In genomic region chr6:33343953-33344611, GRCh38 we compare ENCODE assay signal across 9 cellular contexts. TPM values are rescaled to one million over a fixed set of nuclear protein-coding genes. Genes with fewer than 3 reads are reported as not detected.
A peak's percentile ranks its signal among the peaks of the same experiment; 100 is the strongest.
DNase-seq lines count a peak whose midpoint lies in the region; ATAC-seq and TF ChIP-seq lines count a peak whose summit lies in the region.
"Had no signal": no experiment of that assay in that cellular context is flagged by ENCODE, and none has a peak within 500 bp of the region (broad histone marks: within the 10 kb centered on the region; RNA-seq: fewer than 3 reads in every experiment).

No MANE protein-coding gene starts in this region.

- WGBS in mammary epithelial cell (ENCODE audit: low coverage, missing lambda C conversion rate): 90% methylated on average over 5 of the region's 6 CpGs

- H3K9ac ChIP-seq in mammary epithelial cell (ENCODE audit: insufficient read depth, low read length): no peak overlapping the region

- no peak overlapping the region for H3K27ac ChIP-seq in mammary epithelial cell (ENCODE audit: insufficient read depth, low read depth, low read length)

- H3K9me3 ChIP-seq in mammary epithelial cell (replicated peaks; ENCODE audit: insufficient read depth, low read length): no peaks in the 10 kb centered on the region

- peak; percentile 50 for ATAC-seq in HG03108 (IDR thresholded peaks at IDR 0.05; ENCODE audit: unreplicated experiment)
- ATAC-seq in activated CD8-positive, alpha-beta T cell treated with anti-CD3 and anti-CD28 coated beads, Interleukin-2, amount 10 ng/mL, durations not matched to agents 7 days and 5 days: peak; percentile 77
- ATAC-seq in HG03354 (IDR thresholded peaks at IDR 0.05; ENCODE audit: poor library complexity, severe bottlenecking, unreplicated experiment): no peak

- in situ Hi-C loops in mammary epithelial cell (cut with MboI; ENCODE audit: low sequenced_read_pairs in 2 of 2): no loop called here

- no peaks in the 10 kb centered on the region for H3K79me2 ChIP-seq in mammary epithelial cell (ENCODE audit: insufficient read depth, low read length)

- no peak overlapping the region for H2AFZ ChIP-seq in mammary epithelial cell (ENCODE audit: low read depth, low read length)

- no peaks in the 10 kb centered on the region for H3K27me3 ChIP-seq in mammary epithelial cell (ENCODE audit: insufficient read depth, low read length)

- CTCF ChIA-PET in activated CD8-positive, alpha-beta T cell treated with anti-CD3 and anti-CD28 coated beads, Interleukin-2, amount 10 ng/mL, durations not matched to agents 7 days and 5 days (lab: Charles Lee): interaction anchor here (0.9 to 3.5 kb wide), 13 partner anchors 8 to 235 kb away, joined by 3 to 36 read pairs (median 8); partner anchors contain the start of genes PFDN6, RGL2, RPS18 and VPS52
- CTCF ChIA-PET in MCF 10A (lab: Yijun Ruan, JAX): interaction anchor here (0.6 to 2.5 kb wide), 16 partner anchors 8 to 530 kb away, joined by 3 to 17 read pairs (median 4); partner anchors contain the start of genes KIFC1 and ZBTB22
- CTCF ChIA-PET in mammary epithelial cell (lab: Charles Lee; ENCODE audit: low non-redundant PET): no interaction called here

- H3K36me3 Mint-ChIP-seq in activated CD8-positive, alpha-beta T cell treated with anti-CD3 and anti-CD28 coated beads, Interleukin-2, amount 10 ng/mL, durations not matched to agents 7 days and 5 days (ENCODE audit: low read depth): peaks cover 2% of the 10 kb centered on the region
- H3K36me3 Mint-ChIP-seq in immature natural killer cell (no peaks in the 10 kb centered on the region), MCF 10A (ENCODE audit: insufficient read depth, unreplicated experiment) (no peaks in the 10 kb centered on the region)

- H3K4me2 ChIP-seq in mammary epithelial cell (ENCODE audit: insufficient read depth, low read depth, low read length): no peak overlapping the region

- H3K36me3 ChIP-seq in mammary epithelial cell (ENCODE audit: insufficient read depth, low read length): no peaks in the 10 kb centered on the region

- H3K27me3 Mint-ChIP-seq in activated CD8-positive, alpha-beta T cell treated with anti-CD3 and anti-CD28 coated beads, Interleukin-2, amount 10 ng/mL, durations not matched to agents 7 days and 5 days (ENCODE audit: low read depth): no peaks in the 10 kb centered on the region
- peaks cover 16 to 19% (median 18%) of the 10 kb centered on the region in 3 donors for H3K27me3 Mint-ChIP-seq in immature natural killer cell (ENCODE audit: low read depth in 3 of 3)
- H3K27me3 Mint-ChIP-seq in MCF 10A (ENCODE audit: insufficient read depth, unreplicated experiment): no peaks in the 10 kb centered on the region

- dilution Hi-C loops in mammary epithelial cell (cut with HindIII; ENCODE audit: low sequenced_read_pairs): no loop called here

- peaks cover 10% of the 10 kb centered on the region for H3K4me1 ChIP-seq in mammary epithelial cell (ENCODE audit: insufficient read depth, low read length)

- H3K4me3 ChIP-seq in GM08714 (ENCODE audit: low read length) (peak overlapping the region; percentile 21; the same call in 1 of the 2 replicates), mammary epithelial cell (replicated peaks in 1 of 3; ENCODE audit: insufficient read depth in 1 of 3, low read depth in 2 of 3, low read length in 3 of 3) (no peak overlapping the region)

- POLR2A ChIA-PET in activated CD8-positive, alpha-beta T cell treated with anti-CD3 and anti-CD28 coated beads, Interleukin-2, amount 10 ng/mL, durations not matched to agents 7 days and 5 days (lab: Charles Lee): interaction anchor here (0.6 to 3.2 kb wide), 16 partner anchors 9 to 1816 kb away, joined by 3 to 36 read pairs (median 6); partner anchors contain the start of genes B3GALT4, CUTA, PFDN6 and RPS18
- POLR2A ChIA-PET in MCF 10A (lab: Yijun Ruan, JAX): interaction anchor here (0.7 to 2.2 kb wide), 7 partner anchors 10 to 370 kb away, joined by 3 to 10 read pairs (median 4); partner anchors contain the start of genes PFDN6 and WDR46

- peak overlapping the region; percentile 94 for H3K27ac Mint-ChIP-seq in activated CD8-positive, alpha-beta T cell treated with anti-CD3 and anti-CD28 coated beads, Interleukin-2, amount 10 ng/mL, durations not matched to agents 7 days and 5 days
- H3K27ac Mint-ChIP-seq in immature natural killer cell (peak overlapping the region; percentile 93 to 97 (median 95)), MCF 10A (ENCODE audit: low read depth, unreplicated experiment) (no peak overlapping the region)

- DNase-seq in activated CD8-positive, alpha-beta T cell treated with anti-CD3 and anti-CD28 coated beads, Interleukin-2, amount 10 ng/mL, durations not matched to agents 7 days and 5 days: peak; percentile 81
- DNase-seq in immature natural killer cell: peak; percentile 80 to 85 (median 84)
- no peak for DNase-seq in MCF 10A (ENCODE audit: unreplicated experiment)
- DNase-seq in NCI-H1694 treated with DMSO at 0.1 percent for 48 hours (lab: John Stamatoyannopoulos, UW): no peak
- no peak for DNase-seq in mammary epithelial cell
- DNase-seq: NCI-H1417 treated with DMSO at 0.1 percent for 48 hours had no signal

- H4K20me1 ChIP-seq in mammary epithelial cell (ENCODE audit: insufficient read depth, low read length): no peaks in the 10 kb centered on the region

- TF ChIP-seq CTCF in MCF 10A (IDR thresholded peaks at IDR 0.05; ENCODE audit: unreplicated experiment): no peak
- no peak for TF ChIP-seq CTCF in mammary epithelial cell (conservative IDR thresholded peaks at IDR 0.05 in 1 of 2, IDR thresholded peaks at IDR 0.05 in 1 of 2; ENCODE audit: extremely low read depth in 1 of 2, insufficient read depth in 1 of 2, low read depth in 1 of 2, low read length in 2 of 2)

- intact Hi-C loops in MCF 10A (cut with micrococcal nuclease): no loop called here
- intact Hi-C loops in mammary epithelial cell (cut with micrococcal nuclease): no loop called here

- H3K4me3 Mint-ChIP-seq in activated CD8-positive, alpha-beta T cell treated with anti-CD3 and anti-CD28 coated beads, Interleukin-2, amount 10 ng/mL, durations not matched to agents 7 days and 5 days: peak overlapping the region; percentile 69
- H3K4me3 Mint-ChIP-seq in immature natural killer cell (peak overlapping the region; percentile 85 to 90 (median 87)), MCF 10A (ENCODE audit: unreplicated experiment) (no peak overlapping the region)

- H3K4me1 Mint-ChIP-seq in activated CD8-positive, alpha-beta T cell treated with anti-CD3 and anti-CD28 coated beads, Interleukin-2, amount 10 ng/mL, durations not matched to agents 7 days and 5 days (ENCODE audit: low read depth): peaks cover 45% of the 10 kb centered on the region
- H3K4me1 Mint-ChIP-seq in immature natural killer cell: peaks cover 48 to 55% of the 10 kb centered on the region in 2 donors
- H3K4me1 Mint-ChIP-seq in MCF 10A (ENCODE audit: insufficient read depth, unreplicated experiment): peaks cover 15% of the 10 kb centered on the region

- BruUV-seq in MCF 10A (replicated peaks; lab: Mats Ljungman, UMichigan) (no TSS peak), mammary epithelial cell (replicated peaks; lab: Mats Ljungman, UMichigan) (no TSS peak)

- H3K9me3 Mint-ChIP-seq in activated CD8-positive, alpha-beta T cell treated with anti-CD3 and anti-CD28 coated beads, Interleukin-2, amount 10 ng/mL, durations not matched to agents 7 days and 5 days (ENCODE audit: insufficient read depth): no peaks in the 10 kb centered on the region
- no peaks in the 10 kb centered on the region for H3K9me3 Mint-ChIP-seq in immature natural killer cell
- no peaks in the 10 kb centered on the region for H3K9me3 Mint-ChIP-seq in MCF 10A (ENCODE audit: unreplicated experiment)

RNA-seq across cellular contexts. Expression of gene DAXX, which starts 21.3 kb away (rescaled TPM):
- 100 to 1,000 TPM; 112 to 114 TPM for total RNA-seq in activated CD8-positive, alpha-beta T cell treated with anti-CD3 and anti-CD28 coated beads, Interleukin-2, amount 10 ng/mL, durations not matched to agents 7 days and 5 days
- polyA plus RNA-seq in immature natural killer cell (100 to 1,000 TPM in 1 of 3 donors, 10 to 100 TPM in 2; 71.6 to 159 (median 75.1) TPM), mammary epithelial cell (25.9 TPM)
- total RNA-seq in MCF 10A (2022) (39.7 and 47.7 TPM in 2 replicates), mammary epithelial cell (10 to 100 TPM; 35.0 to 49.3 TPM)
- 80.0 TPM for polyA minus RNA-seq in mammary epithelial cell

RNA-seq across cellular contexts. Expression of gene ZBTB22, which starts 26.5 kb away (rescaled TPM):
- 10 to 100 TPM; 10.7 to 11.1 TPM for total RNA-seq in activated CD8-positive, alpha-beta T cell treated with anti-CD3 and anti-CD28 coated beads, Interleukin-2, amount 10 ng/mL, durations not matched to agents 7 days and 5 days
- polyA plus RNA-seq in immature natural killer cell (10 to 100 TPM; 14.5 to 18.1 (median 14.7) TPM), mammary epithelial cell (6.5 TPM)
- total RNA-seq in MCF 10A (2022) (12.3 and 15.5 TPM in 2 replicates), mammary epithelial cell (10 to 100 TPM; 11.5 to 16.3 TPM)
- polyA minus RNA-seq in mammary epithelial cell: 9.5 TPM

RNA-seq across cellular contexts. Expression of gene TAPBP, which starts 30.2 kb away (rescaled TPM):
- total RNA-seq in activated CD8-positive, alpha-beta T cell treated with anti-CD3 and anti-CD28 coated beads, Interleukin-2, amount 10 ng/mL, durations not matched to agents 7 days and 5 days: 100 to 1,000 TPM; 245 to 252 TPM
- polyA plus RNA-seq in immature natural killer cell (100 to 1,000 TPM; 303 to 707 (median 457) TPM), mammary epithelial cell (71.4 TPM)
- total RNA-seq in MCF 10A (2022) (84.9 and 87.9 TPM in 2 replicates), mammary epithelial cell (100 to 1,000 TPM; 117 to 119 TPM)
- 60.7 TPM for polyA minus RNA-seq in mammary epithelial cell

RNA-seq across cellular contexts. Expression of gene RGL2, which starts 45.3 kb away (rescaled TPM):
- total RNA-seq in activated CD8-positive, alpha-beta T cell treated with anti-CD3 and anti-CD28 coated beads, Interleukin-2, amount 10 ng/mL, durations not matched to agents 7 days and 5 days: 10 to 100 TPM; 50.8 to 58.2 TPM
- polyA plus RNA-seq in immature natural killer cell (10 to 100 TPM in 1 of 3 donors, 1 to 10 TPM in 2; 5.9 to 14.7 (median 8.0) TPM), mammary epithelial cell (34.0 TPM)
- total RNA-seq in MCF 10A (2022) (30.4 and 37.9 TPM in 2 replicates), mammary epithelial cell (10 to 100 TPM; 22.0 to 47.0 TPM)
- 23.3 TPM for polyA minus RNA-seq in mammary epithelial cell

RNA-seq across cellular contexts. Expression of gene KIFC1, which starts 47.5 kb away (rescaled TPM):
- 100 to 1,000 TPM; 175 to 180 TPM for total RNA-seq in activated CD8-positive, alpha-beta T cell treated with anti-CD3 and anti-CD28 coated beads, Interleukin-2, amount 10 ng/mL, durations not matched to agents 7 days and 5 days
- 1 to 10 TPM in 2 of 3 donors, not detected in 1; 2.2 to 3.7 TPM for polyA plus RNA-seq in immature natural killer cell
- 20.3 and 27.1 TPM in 2 replicates for total RNA-seq in MCF 10A (2022)
- total RNA-seq in mammary epithelial cell: 10 to 100 TPM in 1 of 2 donors, 1 to 10 TPM in 1; 2.8 to 36.7 TPM
- 47.5 TPM for polyA plus RNA-seq in mammary epithelial cell
- polyA minus RNA-seq in mammary epithelial cell: 45.2 TPM

Comparison
In these comparisons a context has a peak if more than half of its experiments do, and no peak if none do; other contexts are left out.
1. DNase-seq: peak in activated CD8-positive, alpha-beta T cell treated with anti-CD3 and anti-CD28 coated beads, Interleukin-2, amount 10 ng/mL, durations not matched to agents 7 days and 5 days (single experiment) and immature natural killer cell (3 of 3); none in MCF 10A (single experiment), NCI-H1694 treated with DMSO at 0.1 percent for 48 hours (single experiment) and mammary epithelial cell (single experiment).